8 cellular contexts compared by ENCODE assay signal in genomic region chr7:28062197-28062988, GRCh38.
DNase-seq lines count a peak whose midpoint lies in the region; ATAC-seq, FAIRE-seq and TF ChIP-seq lines count a peak whose summit lies in the region.

No MANE protein-coding gene starts in this region.

- no peak overlapping the region for H3K27ac Mint-ChIP-seq in memory B cell

- ATAC-seq in HG02884 (IDR thresholded peaks at IDR 0.05; ENCODE audit: unreplicated experiment) (peak; percentile 63), memory B cell (ENCODE audit: low read depth) (peak; percentile 77)
- ATAC-seq in stimulated activated naive CD8-positive, alpha-beta T cell treated with anti-CD3 and anti-CD28 coated beads, Interleukin-15, Interleukin-2, amounts not matched to agents 100 U/mL and 50 U/mL, for 24 hours, result peak; percentile 61

- peaks cover 2% of the 10 kb centered on the region for H3K9me3 Mint-ChIP-seq in memory B cell

- peaks cover 28% of the 10 kb centered on the region for H3K27me3 ChIP-seq in WERI-Rb-1 (ENCODE audit: insufficient read depth, low read depth, severe bottlenecking)

- FAIRE-seq in G401.6 (lab: Jason Lieb, UNC), result peak; percentile 78

- H3K4me3 Mint-ChIP-seq in memory B cell, result no peak overlapping the region

- H3K27me3 Mint-ChIP-seq in memory B cell, result no peaks in the 10 kb centered on the region

- TF ChIP-seq CTCF in WERI-Rb-1 (IDR thresholded peaks at IDR 0.05; ENCODE audit: low read depth, low read length), result peak; percentile 89

- H3K9me3 ChIP-seq in WERI-Rb-1 (ENCODE audit: severe bottlenecking), result no peaks in the 10 kb centered on the region

- peaks cover 13% of the 10 kb centered on the region for H3K4me1 Mint-ChIP-seq in memory B cell

- no peaks in the 10 kb centered on the region for H3K36me3 ChIP-seq in WERI-Rb-1

- H3K27ac ChIP-seq in WERI-Rb-1, result no peak overlapping the region

- H3K4me3 ChIP-seq in WERI-Rb-1 (ENCODE audit: low read depth, low read length), result no peak overlapping the region

- H3K36me3 Mint-ChIP-seq in memory B cell, result peaks cover 13% of the 10 kb centered on the region

- DNase-seq in NCI-H2171 (lab: John Stamatoyannopoulos, UW), result peak; percentile 46
- DNase-seq in WERI-Rb-1, result peak; percentile 68
- peak; percentile 67 for DNase-seq in dermis blood vessel endothelial cell
- peak; percentile 19 to 40 for DNase-seq in memory B cell (ENCODE audit: low spot score in 2 of 2)
- peak; percentile 75 for DNase-seq in stimulated activated naive CD8-positive, alpha-beta T cell treated with anti-CD3 and anti-CD28 coated beads, Interleukin-15, Interleukin-2, amounts not matched to agents 100 U/mL and 50 U/mL, for 24 hours
- no peak for DNase-seq in occipital lobe (lab: John Stamatoyannopoulos, UW)
